ENCODE assay signal across 19 cellular contexts in the genomic region with DNA sequence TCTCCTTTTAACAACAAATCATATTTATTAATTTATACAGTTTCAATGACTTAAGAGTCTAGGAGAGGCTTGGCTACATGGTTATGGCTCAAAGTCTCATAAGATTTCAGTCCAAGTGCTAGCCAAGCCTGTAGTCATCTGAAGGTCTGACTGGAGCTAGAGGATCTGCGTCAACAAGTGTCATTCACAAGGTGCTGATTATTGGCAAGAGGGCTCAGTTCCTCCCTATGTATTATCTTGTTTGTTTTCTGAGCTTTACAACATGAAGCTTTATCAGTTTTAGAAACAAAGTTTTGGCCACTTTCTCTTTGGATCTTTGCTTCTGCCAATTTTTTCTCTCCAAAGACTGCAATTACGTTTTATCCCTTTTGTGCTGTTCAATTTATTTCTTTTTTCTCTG.
"Had no signal": no experiment of that assay in that cellular context is flagged by ENCODE, and none has a peak within 500 bp of the region (broad histone marks: within the 10 kb centered on the region; RNA-seq: fewer than 3 reads in every experiment).

No MANE protein-coding gene starts in this region.

- H3K4me3 ChIP-seq: body of pancreas, neural progenitor cell, ovary, sigmoid colon, transverse colon, vagina had no signal

- H3K9me3 ChIP-seq: body of pancreas, ovary, sigmoid colon, transverse colon, vagina had no signal

- H3K4me3 Mint-ChIP-seq: activated CD8-positive, alpha-beta memory T cell treated with anti-CD3 and anti-CD28 coated beads, Interleukin-2, amount 10 ng/mL, durations not matched to agents 7 days and 5 days; activated T-cell treated with anti-CD3 and anti-CD28 coated beads, Interleukin-2, amount 50 U/mL, for 24 hours; neural progenitor cell had no signal

- H3K27ac ChIP-seq: body of pancreas, neural progenitor cell, ovary, sigmoid colon, transverse colon, vagina had no signal

- ATAC-seq: activated CD4-positive, CD25-positive, alpha-beta regulatory T cell treated with anti-CD3 and anti-CD28 coated beads, Interleukin-2, amount 50 U/mL, for 24 hours; activated CD8-positive, alpha-beta memory T cell treated with anti-CD3 and anti-CD28 coated beads, Interleukin-2, amount 10 ng/mL, durations not matched to agents 7 days and 5 days; activated naive CD4-positive, alpha-beta T cell treated with anti-CD3 and anti-CD28 coated beads, Interleukin-2, amount 50 U/mL, for 72 hours; body of pancreas had no signal

- H3K27me3 ChIP-seq: body of pancreas, neural progenitor cell, ovary, sigmoid colon, transverse colon, vagina had no signal

- H3K9me3 Mint-ChIP-seq: activated naive CD4-positive, alpha-beta T cell treated with anti-CD3 and anti-CD28 coated beads, Interleukin-2, amount 50 U/mL, for 72 hours; activated T-cell treated with anti-CD3 and anti-CD28 coated beads, Interleukin-2, amount 50 U/mL, for 24 hours; neural progenitor cell had no signal

- H3K27ac Mint-ChIP-seq: activated CD8-positive, alpha-beta memory T cell treated with anti-CD3 and anti-CD28 coated beads, Interleukin-2, amount 10 ng/mL, durations not matched to agents 7 days and 5 days; activated T-cell treated with anti-CD3 and anti-CD28 coated beads, Interleukin-2, amount 50 U/mL, for 24 hours; neural progenitor cell had no signal

- H3K36me3 ChIP-seq: neural progenitor cell, ovary had no signal

- H3K27me3 Mint-ChIP-seq: activated CD8-positive, alpha-beta memory T cell treated with anti-CD3 and anti-CD28 coated beads, Interleukin-2, amount 10 ng/mL, durations not matched to agents 7 days and 5 days; activated T-cell treated with anti-CD3 and anti-CD28 coated beads, Interleukin-2, amount 50 U/mL, for 24 hours had no signal

- H3K36me3 Mint-ChIP-seq: activated naive CD4-positive, alpha-beta T cell treated with anti-CD3 and anti-CD28 coated beads, Interleukin-2, amount 50 U/mL, for 72 hours; neural progenitor cell had no signal

- H3K4me1 ChIP-seq: body of pancreas, neural progenitor cell, sigmoid colon, transverse colon, vagina had no signal

- H3K4me1 Mint-ChIP-seq: neural progenitor cell had no signal

- DNase-seq: activated CD4-positive, alpha-beta T cell treated with anti-CD3 and anti-CD28 coated beads, Interleukin-2, amount 50 U/mL, for 48 hours; activated CD8-positive, alpha-beta memory T cell treated with anti-CD3 and anti-CD28 coated beads, Interleukin-2, amount 10 ng/mL, durations not matched to agents 7 days and 5 days; activated gamma-delta T cell; activated T-cell treated with anti-CD3 and anti-CD28 coated beads, Interleukin-2, amount 50 U/mL, for 24 hours; amygdala; body of pancreas; cortex of kidney; effector CD4-positive, alpha-beta T cell; head of caudate nucleus; ovary; sigmoid colon; stimulated activated naive CD4-positive, alpha-beta T cell; substantia nigra; T-helper 9 cell; transverse colon had no signal
